8 cellular contexts compared by ENCODE assay signal in genomic region chrX:140817943-140818342, GRCh38.
DNase-seq lines count a peak whose midpoint lies in the region; ATAC-seq and TF ChIP-seq lines count a peak whose summit lies in the region.

No MANE protein-coding gene starts in this region.

- H3K4me1 Mint-ChIP-seq in nephron, result peaks cover 5% of the 10 kb centered on the region
- H3K4me1 Mint-ChIP-seq in CD8-positive, alpha-beta memory T cell, result no peaks in the 10 kb centered on the region

- TF ChIP-seq CTCF in GM10266 (IDR thresholded peaks at IDR 0.05; ENCODE audit: control insufficient read depth, insufficient read depth, low read depth, missing control alignments), result peak; percentile 27
- peak; percentile 16 to 54 (median 36) for TF ChIP-seq CTCF in body of pancreas (IDR thresholded peaks at IDR 0.05)
- peak; percentile 55 to 67 (median 60) for TF ChIP-seq CTCF in nephron (IDR thresholded peaks at IDR 0.05; ENCODE audit: unreplicated experiment in 3 of 3)

- no peaks in the 10 kb centered on the region for H3K27me3 Mint-ChIP-seq in nephron (ENCODE audit: low read depth)
- peaks cover 0 to 8% of the 10 kb centered on the region in 2 donors for H3K27me3 Mint-ChIP-seq in CD8-positive, alpha-beta memory T cell

- no peak overlapping the region for H3K27ac Mint-ChIP-seq in nephron
- no peak overlapping the region for H3K27ac Mint-ChIP-seq in CD8-positive, alpha-beta memory T cell

- WGBS in body of pancreas, 2 donors, result 27 to 35% methylated on average over 6 of the region's 6 CpGs

- intact Hi-C loops in body of pancreas (cut with DNase I), result no loop called here

- no peaks in the 10 kb centered on the region for H3K9me3 ChIP-seq in body of pancreas
- H3K9me3 ChIP-seq in CD8-positive, alpha-beta memory T cell (ENCODE audit: low read length), result no peaks in the 10 kb centered on the region

- no peak for ATAC-seq in body of pancreas
- ATAC-seq in GM18517 (IDR thresholded peaks at IDR 0.05; ENCODE audit: unreplicated experiment), result no peak

- DNase-seq in GM10266 (ENCODE audit: extremely low spot score), result no peak
- peak; percentile 19 to 33 for DNase-seq in Kasumi-1 (lab: John Stamatoyannopoulos, UW)
- no peak for DNase-seq in body of pancreas
- DNase-seq in NCI-H226, result no peak
- DNase-seq in activated CD4-positive, CD25-positive, alpha-beta regulatory T cell (lab: John Stamatoyannopoulos, UW), result no peak
- DNase-seq in CD8-positive, alpha-beta memory T cell, result no peak

- H3K27ac ChIP-seq in body of pancreas, result no peak overlapping the region
- no peak overlapping the region for H3K27ac ChIP-seq in CD8-positive, alpha-beta memory T cell (ENCODE audit: low read depth, low read length)

- no peaks in the 10 kb centered on the region for H3K4me1 ChIP-seq in body of pancreas
- no peaks in the 10 kb centered on the region for H3K4me1 ChIP-seq in CD8-positive, alpha-beta memory T cell (ENCODE audit: insufficient read depth, low read length)

- TF ChIP-seq POLR2A in body of pancreas (IDR thresholded peaks at IDR 0.05), result no peak

- H3K4me3 ChIP-seq in body of pancreas, result no peak overlapping the region
- no peak overlapping the region for H3K4me3 ChIP-seq in CD8-positive, alpha-beta memory T cell (ENCODE audit: low read length)

- POLR2A ChIA-PET in CD8-positive, alpha-beta memory T cell (lab: Charles Lee), result no interaction called here

- no peaks in the 10 kb centered on the region for H3K36me3 ChIP-seq in body of pancreas (replicated peaks in 1 of 2; ENCODE audit: insufficient read depth in 1 of 2, low read depth in 2 of 2)
- H3K36me3 ChIP-seq in CD8-positive, alpha-beta memory T cell (ENCODE audit: insufficient read depth, low read length), result no peaks in the 10 kb centered on the region

- H3K36me3 Mint-ChIP-seq in nephron (ENCODE audit: low read depth), result no peaks in the 10 kb centered on the region
- H3K36me3 Mint-ChIP-seq in CD8-positive, alpha-beta memory T cell, result no peaks in the 10 kb centered on the region

- H3K27me3 ChIP-seq in body of pancreas, result no peaks in the 10 kb centered on the region
- no peaks in the 10 kb centered on the region for H3K27me3 ChIP-seq in CD8-positive, alpha-beta memory T cell (ENCODE audit: insufficient read depth, low read length, poor library complexity, severe bottlenecking)

- peaks cover 24% of the 10 kb centered on the region for H3K9me3 Mint-ChIP-seq in nephron
- H3K9me3 Mint-ChIP-seq in CD8-positive, alpha-beta memory T cell, result peaks cover 0 to 10% (median 9%) of the 10 kb centered on the region in 5 donors

- H3K4me3 Mint-ChIP-seq in nephron, result no peak overlapping the region
- no peak overlapping the region for H3K4me3 Mint-ChIP-seq in CD8-positive, alpha-beta memory T cell

- CTCF ChIA-PET in CD8-positive, alpha-beta memory T cell (lab: Charles Lee), result no interaction called here

Comparison
In these comparisons a context has a peak if more than half of its experiments do, and no peak if none do; other contexts are left out.
1. DNase-seq: peak in Kasumi-1 (2 of 2); none in GM10266 (single experiment), body of pancreas (0 of 4), NCI-H226 (single experiment), activated CD4-positive, CD25-positive, alpha-beta regulatory T cell (0 of 4) and CD8-positive, alpha-beta memory T cell (0 of 5).
2. Peak in every context shown above with its lines, with median percentiles within 50 percentile points of each other: CTCF ChIP-seq.